Comparison of ENCODE assay signal across 1 cellular context in genomic region chr3:122382888-122383666, GRCh38.
TF ChIP-seq lines count a peak whose summit lies in the region.

Gene MIX23 (minus strand): TSS chr3:122383231. CDS start chr3:122383224, 7 bp downstream.

TF ChIP-seq in H1, 55 proteins besides CTCF, POLR2A, EP300 and RAD21 (continued from another document):
- TF ChIP-seq SRF (IDR thresholded peaks at IDR 0.05; ENCODE audit: low read depth, low read length), result no peak
- no peak for TF ChIP-seq EGR1 (IDR thresholded peaks at IDR 0.05; ENCODE audit: borderline replicate concordance, low read depth, low read length)
- peak; percentile 74 for TF ChIP-seq E2F6 (IDR thresholded peaks at IDR 0.05)
- peak; percentile 88 for TF ChIP-seq MAX (IDR thresholded peaks at IDR 0.05)
- TF ChIP-seq ATF3 (IDR thresholded peaks at IDR 0.05; ENCODE audit: insufficient read depth, low read depth, low read length), result no peak
- no peak for TF ChIP-seq JUN (IDR thresholded peaks at IDR 0.05; ENCODE audit: low read depth, low read length)
- TF ChIP-seq NANOG (IDR thresholded peaks at IDR 0.05; ENCODE audit: insufficient read depth, low read depth, low read length, poor library complexity, severe bottlenecking), result no peak
- TF ChIP-seq RFX5 (IDR thresholded peaks at IDR 0.05; ENCODE audit: borderline replicate concordance, low read depth, low read length), result 0 out of 2 replicates have a peak, but pooled peaks have one; percentile 15
- 0 out of 2 replicates have a peak, but pooled peaks have one; percentile 36 for TF ChIP-seq CHD2 (IDR thresholded peaks at IDR 0.05; ENCODE audit: low read length)
- peak; percentile 72; the same call in 1 of the 2 replicates for TF ChIP-seq GTF2F1 (IDR thresholded peaks at IDR 0.05; ENCODE audit: borderline replicate concordance, low read depth, low read length)
- peak; percentile 95 for TF ChIP-seq PHF8 (conservative IDR thresholded peaks at IDR 0.05; ENCODE audit: low read depth, low read length)
- TF ChIP-seq SP4 (IDR thresholded peaks at IDR 0.05; ENCODE audit: low read length), result peak; percentile 52; the same call in 1 of the 2 replicates
- TF ChIP-seq KDM5A (IDR thresholded peaks at IDR 0.05; ENCODE audit: low read length), result peak; percentile 99
- TF ChIP-seq SIX5 (IDR thresholded peaks at IDR 0.05; ENCODE audit: low read depth, low read length), result no peak
- TF ChIP-seq KDM4A (IDR thresholded peaks at IDR 0.05; ENCODE audit: low read depth, low read length, severe bottlenecking), result peak; percentile 63
- 0 out of 2 replicates have a peak, but pooled peaks have one; percentile 9 for TF ChIP-seq GABPA (IDR thresholded peaks at IDR 0.05; ENCODE audit: borderline replicate concordance, insufficient read depth, low read length)
- TF ChIP-seq ATF2 (IDR thresholded peaks at IDR 0.05; ENCODE audit: low read length), result no peak
- TF ChIP-seq JUND (IDR thresholded peaks at IDR 0.05; ENCODE audit: low read length), result no peak
- peak in 1 of 2 experiments; percentile 99; a peak in 2 of 4 replicates for TF ChIP-seq HDAC2 (IDR thresholded peaks at IDR 0.05; ENCODE audit: borderline replicate concordance in 1 of 2, low read depth in 2 of 2, low read length in 2 of 2)
- TF ChIP-seq TAF1 (IDR thresholded peaks at IDR 0.05; ENCODE audit: low read depth, low read length), result peak; percentile 98
- peak; percentile 46; the same call in 1 of the 2 replicates for TF ChIP-seq CREB1 (IDR thresholded peaks at IDR 0.05)
- TF ChIP-seq SP1 (IDR thresholded peaks at IDR 0.05; ENCODE audit: low read depth, low read length), result peak; percentile 71; the same call in 1 of the 2 replicates
- peak; percentile 89 for TF ChIP-seq POLR2AphosphoS5 (IDR thresholded peaks at IDR 0.05; ENCODE audit: low read depth, low read length)
- peak; percentile 92 for TF ChIP-seq TBP (IDR thresholded peaks at IDR 0.05; ENCODE audit: low read depth, low read length)
- TF ChIP-seq MAFK (IDR thresholded peaks at IDR 0.05; ENCODE audit: low read depth, low read length), result no peak
- TF ChIP-seq SP2 (IDR thresholded peaks at IDR 0.05; ENCODE audit: low read length), result no peak
- TF ChIP-seq SUZ12 (IDR thresholded peaks at IDR 0.05; ENCODE audit: low read length), result no peak
- TF ChIP-seq TEAD4 (IDR thresholded peaks at IDR 0.05; ENCODE audit: low read depth, low read length), result no peak
- TF ChIP-seq NRF1 (IDR thresholded peaks at IDR 0.05; ENCODE audit: low read depth, low read length), result no peak
- no peak for TF ChIP-seq TCF12 (IDR thresholded peaks at IDR 0.05; ENCODE audit: low read depth, low read length)
- TF ChIP-seq TAF7 (optimal IDR thresholded peaks at IDR 0.05; ENCODE audit: borderline replicate concordance, low read depth, low read length), result peak; percentile 86
- no peak for TF ChIP-seq POU5F1 (IDR thresholded peaks at IDR 0.05; ENCODE audit: low read depth, low read length)
- no peak for TF ChIP-seq CHD1 (IDR thresholded peaks at IDR 0.05; ENCODE audit: low read depth, low read length)
- peak; percentile 27 to 64; a peak in 2 of 4 replicates for TF ChIP-seq SIN3A (conservative IDR thresholded peaks at IDR 0.05 in 1 of 2, IDR thresholded peaks at IDR 0.05 in 1 of 2; ENCODE audit: low read depth in 1 of 2, low read length in 2 of 2)
- TF ChIP-seq BACH1 (IDR thresholded peaks at IDR 0.05; ENCODE audit: low read length), result no peak; the same call in 1 of the 2 replicates
- peak; percentile 99 for TF ChIP-seq YY1 (IDR thresholded peaks at IDR 0.05; ENCODE audit: low read depth, low read length)
- no peak for TF ChIP-seq CEBPB (IDR thresholded peaks at IDR 0.05; ENCODE audit: low read depth, low read length)
- TF ChIP-seq KDM1A (IDR thresholded peaks at IDR 0.05; ENCODE audit: borderline replicate concordance, low read length), result no peak
TF ChIP-seq in H1: peak in this region for 20.
